Comparison of ENCODE assay signal across 27 cellular contexts in genomic region chr1:190205713-190206112, GRCh38.
DNase-seq lines count a peak whose midpoint lies in the region; ATAC-seq, FAIRE-seq and TF ChIP-seq lines count a peak whose summit lies in the region.
"Had no signal": no experiment of that assay in that cellular context is flagged by ENCODE, and none has a peak within 500 bp of the region (broad histone marks: within the 10 kb centered on the region; RNA-seq: fewer than 3 reads in every experiment).

No MANE protein-coding gene starts in this region.

- TF ChIP-seq CTCF in AG04449 (IDR thresholded peaks at IDR 0.05; ENCODE audit: insufficient read depth, low read length, missing control alignments) (no peak), astrocyte (IDR thresholded peaks at IDR 0.05; ENCODE audit: insufficient read depth, low read depth, low read length) (no peak), foreskin fibroblast (IDR thresholded peaks at IDR 0.05; ENCODE audit: low read depth, low read length) (no peak), Caco-2 (IDR thresholded peaks at IDR 0.05; ENCODE audit: insufficient read depth in 1 of 2, low read depth in 1 of 2, low read length in 1 of 2, severe bottlenecking in 1 of 2, unreplicated experiment in 1 of 2) (no peak)

- no peak overlapping the region for H3K9ac ChIP-seq in astrocyte (ENCODE audit: low read length)

- H3K4me3 Mint-ChIP-seq in astrocyte (ENCODE audit: unreplicated experiment): no peak overlapping the region
- H3K4me3 Mint-ChIP-seq in T-helper 2 cell treated with Interferon-gamma antibody and Interleukin-4, amounts not matched to agents 5 μg/mL and 100 μg/mL, for 36 hours: no peak overlapping the region
- no peak overlapping the region for H3K4me3 Mint-ChIP-seq in Caco-2 (ENCODE audit: unreplicated experiment)
- H3K4me3 Mint-ChIP-seq: activated naive CD4-positive, alpha-beta T cell treated with anti-CD3 and anti-CD28 coated beads for 36 hours; activated T-helper 1 cell treated with anti-CD3 and anti-CD28 coated beads, Interleukin-12 subunit alpha, Interleukin-12 subunit beta, Interleukin-2, Interleukin-4 antibody, amounts not matched to agents 30 ng/mL and 10 ng/mL and 1 ng/mL, durations not matched to agents 14 hours and 24 hours and 36 hours; mesothelial cell of epicardium; naive thymus-derived CD8-positive, alpha-beta T cell; stimulated activated naive CD8-positive, alpha-beta T cell treated with anti-CD3 and anti-CD28 coated beads, Interleukin-15, Interleukin-2, amounts not matched to agents 100 ng/mL and 50 ng/mL, for 24 hours had no signal

- no peak overlapping the region for H2AFZ ChIP-seq in astrocyte (ENCODE audit: low read depth, low read length)

- H3K27ac Mint-ChIP-seq in astrocyte (ENCODE audit: unreplicated experiment) (no peak overlapping the region), Caco-2 (ENCODE audit: unreplicated experiment) (no peak overlapping the region)
- H3K27ac Mint-ChIP-seq in T-helper 2 cell treated with Interferon-gamma antibody and Interleukin-4, amounts not matched to agents 5 μg/mL and 100 μg/mL, for 36 hours: no peak overlapping the region
- H3K27ac Mint-ChIP-seq: activated naive CD4-positive, alpha-beta T cell treated with anti-CD3 and anti-CD28 coated beads for 36 hours; activated T-helper 1 cell treated with anti-CD3 and anti-CD28 coated beads, Interleukin-12 subunit alpha, Interleukin-12 subunit beta, Interleukin-2, Interleukin-4 antibody, amounts not matched to agents 30 ng/mL and 10 ng/mL and 1 ng/mL, durations not matched to agents 14 hours and 24 hours and 36 hours; mesothelial cell of epicardium; naive thymus-derived CD8-positive, alpha-beta T cell; stimulated activated naive CD8-positive, alpha-beta T cell treated with anti-CD3 and anti-CD28 coated beads, Interleukin-15, Interleukin-2, amounts not matched to agents 100 ng/mL and 50 ng/mL, for 24 hours had no signal

- no TSS peak for BruUV-seq in Caco-2 (replicated peaks; lab: Mats Ljungman, UMichigan)

- CTCF ChIA-PET in AG04449 (lab: Yijun Ruan, JAX): no interaction called here
- CTCF ChIA-PET in Caco-2 (lab: Charles Lee): no interaction called here

- H3K4me1 ChIP-seq in astrocyte (ENCODE audit: insufficient read depth, low read length) (no peaks in the 10 kb centered on the region), Caco-2 (no peaks in the 10 kb centered on the region)
- H3K4me1 ChIP-seq: BE2C, vagina had no signal

- H4K20me1 ChIP-seq in astrocyte (ENCODE audit: insufficient read depth, low read length): no peaks in the 10 kb centered on the region

- intact Hi-C loops in Caco-2 (cut with micrococcal nuclease; ENCODE audit: unreplicated experiment): no loop called here

- H3K36me3 ChIP-seq in astrocyte (ENCODE audit: insufficient read depth, low read length) (no peaks in the 10 kb centered on the region), Caco-2 (ENCODE audit: control insufficient read depth, insufficient read depth, low read length) (no peaks in the 10 kb centered on the region)
- H3K36me3 ChIP-seq: BE2C, vagina had no signal

- peaks cover 10% of the 10 kb centered on the region for H3K9me3 Mint-ChIP-seq in astrocyte (ENCODE audit: unreplicated experiment)
- H3K9me3 Mint-ChIP-seq in T-helper 2 cell treated with Interferon-gamma antibody and Interleukin-4, amounts not matched to agents 5 μg/mL and 100 μg/mL, for 36 hours: peaks cover 24% of the 10 kb centered on the region
- peaks cover 5% of the 10 kb centered on the region for H3K9me3 Mint-ChIP-seq in Caco-2 (ENCODE audit: unreplicated experiment)

- ATAC-seq in HG03432 (IDR thresholded peaks at IDR 0.05; ENCODE audit: unreplicated experiment): no peak
- ATAC-seq: activated CD4-positive, CD25-positive, alpha-beta regulatory T cell treated with anti-CD3 and anti-CD28 coated beads, Interleukin-2, amount 50 U/mL, for 24 hours; naive thymus-derived CD8-positive, alpha-beta T cell had no signal

- peak overlapping the region; percentile 40 for H3K27ac ChIP-seq in astrocyte (ENCODE audit: low read depth, low read length)
- H3K27ac ChIP-seq: skin epidermis, vagina had no signal

- peak; percentile 7 for DNase-seq in AG04449 (ENCODE audit: low read depth, low spot score)
- DNase-seq in HT1080 (ENCODE audit: low read depth): peak; percentile 1
- peak; percentile 67 for DNase-seq in astrocyte (ENCODE audit: low read depth)
- DNase-seq in foreskin fibroblast: peak; percentile 12 to 61
- DNase-seq in T-helper 2 cell treated with Interferon-gamma antibody and Interleukin-4, amounts not matched to agents 5 μg/mL and 100 μg/mL, for 36 hours (ENCODE audit: low spot score): no peak
- no peak for DNase-seq in Caco-2
- no peak for DNase-seq in COLO829 (ENCODE audit: low spot score)
- DNase-seq: activated CD4-positive, alpha-beta T cell treated with anti-CD3 and anti-CD28 coated beads, Interleukin-2, amount 50 U/mL, for 48 hours; activated CD8-positive, alpha-beta memory T cell treated with anti-CD3 and anti-CD28 coated beads, Interleukin-2, amount 50 U/mL, for 4 hours; activated naive CD4-positive, alpha-beta T cell treated with anti-CD3 and anti-CD28 coated beads for 36 hours; BE2C; dermis blood vessel endothelial cell; naive thymus-derived CD8-positive, alpha-beta T cell; NCI-H1105; NCI-H2029; NCI-H526; occipital lobe had no signal

- peak overlapping the region; percentile 30 for H3K4me2 ChIP-seq in astrocyte (ENCODE audit: low read length)

- POLR2A ChIA-PET in AG04449 (lab: Yijun Ruan, JAX) (no interaction called here), Caco-2 (lab: Charles Lee) (no interaction called here)

- FAIRE-seq in astrocyte (lab: Jason Lieb, UNC): no peak
- FAIRE-seq: A204.1, endometrium, keratinocyte had no signal

- H3K4me1 Mint-ChIP-seq in astrocyte (ENCODE audit: low read depth, unreplicated experiment) (no peaks in the 10 kb centered on the region), Caco-2 (ENCODE audit: low read depth, unreplicated experiment) (no peaks in the 10 kb centered on the region)
- H3K4me1 Mint-ChIP-seq in T-helper 2 cell treated with Interferon-gamma antibody and Interleukin-4, amounts not matched to agents 5 μg/mL and 100 μg/mL, for 36 hours (ENCODE audit: low read depth): no peaks in the 10 kb centered on the region
- H3K4me1 Mint-ChIP-seq: mesothelial cell of epicardium; naive thymus-derived CD8-positive, alpha-beta T cell had no signal

- H3K9me3 ChIP-seq in astrocyte (ENCODE audit: insufficient read depth, low read depth, low read length) (no peaks in the 10 kb centered on the region), Caco-2 (no peaks in the 10 kb centered on the region)
- H3K9me3 ChIP-seq: BE2C, vagina had no signal

- no peaks in the 10 kb centered on the region for H3K79me2 ChIP-seq in astrocyte (ENCODE audit: insufficient read depth, low read length)

- H3K27me3 ChIP-seq in astrocyte (ENCODE audit: insufficient read depth, low read length) (no peaks in the 10 kb centered on the region), Caco-2 (replicated peaks; ENCODE audit: control insufficient read depth, insufficient read depth, low read length) (no peaks in the 10 kb centered on the region)
- H3K27me3 ChIP-seq: BE2C, vagina had no signal

- no peaks in the 10 kb centered on the region for H3K36me3 Mint-ChIP-seq in astrocyte (ENCODE audit: low read depth, unreplicated experiment)
- H3K36me3 Mint-ChIP-seq in T-helper 2 cell treated with Interferon-gamma antibody and Interleukin-4, amounts not matched to agents 5 μg/mL and 100 μg/mL, for 36 hours (ENCODE audit: low read depth): no peaks in the 10 kb centered on the region
- H3K36me3 Mint-ChIP-seq in Caco-2 (ENCODE audit: insufficient read depth, unreplicated experiment): no peaks in the 10 kb centered on the region
- H3K36me3 Mint-ChIP-seq: mesothelial cell of epicardium; naive thymus-derived CD8-positive, alpha-beta T cell had no signal

- no peak overlapping the region for H3K4me3 ChIP-seq in AG04449 (ENCODE audit: low read depth, low read length)
- no peak overlapping the region for H3K4me3 ChIP-seq in astrocyte (ENCODE audit: insufficient read depth, low read depth, low read length)
- no peak overlapping the region for H3K4me3 ChIP-seq in foreskin fibroblast (ENCODE audit: low read depth in 1 of 2, low read length in 2 of 2)
- H3K4me3 ChIP-seq in Caco-2 (ENCODE audit: low read depth, low read length): no peak overlapping the region
- H3K4me3 ChIP-seq: skin epidermis, vagina had no signal

- H3K27me3 Mint-ChIP-seq in astrocyte (ENCODE audit: low read depth, unreplicated experiment) (no peaks in the 10 kb centered on the region), Caco-2 (ENCODE audit: insufficient read depth, unreplicated experiment) (no peaks in the 10 kb centered on the region)
- H3K27me3 Mint-ChIP-seq in T-helper 2 cell treated with Interferon-gamma antibody and Interleukin-4, amounts not matched to agents 5 μg/mL and 100 μg/mL, for 36 hours (ENCODE audit: low read depth): no peaks in the 10 kb centered on the region
- H3K27me3 Mint-ChIP-seq: naive thymus-derived CD8-positive, alpha-beta T cell; stimulated activated naive CD8-positive, alpha-beta T cell treated with anti-CD3 and anti-CD28 coated beads, Interleukin-15, Interleukin-2, amounts not matched to agents 100 ng/mL and 50 ng/mL, for 24 hours had no signal

Comparison
In these comparisons a context has a peak if more than half of its experiments do, and no peak if none do; other contexts are left out.
1. DNase-seq: peak in AG04449 (single experiment), HT1080 (single experiment), astrocyte (single experiment) and foreskin fibroblast (2 of 2); none in T-helper 2 cell treated with Interferon-gamma antibody and Interleukin-4, amounts not matched to agents 5 μg/mL and 100 μg/mL, for 36 hours (single experiment), Caco-2 (0 of 2) and COLO829 (single experiment).